In the genomic region with DNA sequence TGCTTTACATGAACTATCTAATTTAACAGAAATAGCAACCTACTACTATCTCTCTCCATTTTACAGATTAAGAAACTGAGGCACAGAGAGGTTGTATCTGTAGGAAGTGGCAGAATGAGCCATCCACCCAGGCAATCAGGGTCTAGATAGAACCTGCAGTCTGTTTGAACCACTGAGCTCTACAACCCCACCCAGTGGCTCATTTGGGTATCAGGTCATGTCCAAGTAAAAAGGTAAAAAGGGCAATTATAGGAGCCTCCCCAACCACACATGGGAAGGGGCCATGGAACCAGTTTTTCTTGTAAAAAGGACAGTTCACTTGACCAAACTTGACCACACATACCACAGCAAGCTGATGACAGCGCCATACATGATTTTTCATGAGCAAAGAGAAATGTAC, we compare ENCODE assay signal across 9 cellular contexts.
DNase-seq lines count a peak whose midpoint lies in the region; ATAC-seq and TF ChIP-seq lines count a peak whose summit lies in the region.
"Had no signal": no experiment of that assay in that cellular context is flagged by ENCODE, and none has a peak within 500 bp of the region (broad histone marks: within the 10 kb centered on the region; RNA-seq: fewer than 3 reads in every experiment).

No MANE protein-coding gene starts in this region.

- no peak overlapping the region for H3K4me3 Mint-ChIP-seq in activated CD4-positive, alpha-beta T cell treated with anti-CD3 and anti-CD28 coated beads, Interleukin-2, amount 10 ng/mL, durations not matched to agents 24 days and 14 days
- H3K4me3 Mint-ChIP-seq: activated T-cell treated with anti-CD3 and anti-CD28 coated beads, Interleukin-2, amount 50 U/mL, for 72 hours had no signal

- TF ChIP-seq CTCF in WERI-Rb-1 (IDR thresholded peaks at IDR 0.05; ENCODE audit: low read depth, low read length) (peak; percentile 74), vagina (IDR thresholded peaks at IDR 0.05) (no peak)

- no peaks in the 10 kb centered on the region for H3K27me3 Mint-ChIP-seq in activated CD4-positive, alpha-beta T cell treated with anti-CD3 and anti-CD28 coated beads, Interleukin-2, amount 10 ng/mL, durations not matched to agents 24 days and 14 days

- TF ChIP-seq POLR2A in vagina (IDR thresholded peaks at IDR 0.05): no peak

- H3K4me1 ChIP-seq in vagina: no peaks in the 10 kb centered on the region

- H3K9me3 ChIP-seq in WERI-Rb-1 (ENCODE audit: severe bottlenecking) (no peaks in the 10 kb centered on the region), vagina (no peaks in the 10 kb centered on the region)

- H3K27me3 ChIP-seq in WERI-Rb-1 (ENCODE audit: insufficient read depth, low read depth, severe bottlenecking) (peaks cover 85% of the 10 kb centered on the region), vagina (no peaks in the 10 kb centered on the region)

- no peak for ATAC-seq in activated CD4-positive, CD25-positive, alpha-beta regulatory T cell treated with anti-CD3 and anti-CD28 coated beads, Interleukin-2, amount 50 U/mL, for 24 hours
- no peak for ATAC-seq in HG03139 (IDR thresholded peaks at IDR 0.05; ENCODE audit: unreplicated experiment)
- ATAC-seq: activated T-cell treated with anti-CD3 and anti-CD28 coated beads, Interleukin-2, amount 50 U/mL, for 72 hours had no signal

- intact Hi-C loops in activated CD4-positive, alpha-beta T cell treated with anti-CD3 and anti-CD28 coated beads, Interleukin-2, amount 10 ng/mL, durations not matched to agents 24 days and 14 days (cut with micrococcal nuclease): no loop called here
- intact Hi-C loops in vagina (cut with DNase I): no loop called here

- no peaks in the 10 kb centered on the region for H3K36me3 Mint-ChIP-seq in activated CD4-positive, alpha-beta T cell treated with anti-CD3 and anti-CD28 coated beads, Interleukin-2, amount 10 ng/mL, durations not matched to agents 24 days and 14 days (ENCODE audit: low read depth)

- peak; percentile 58 for DNase-seq in activated CD4-positive, alpha-beta T cell treated with anti-CD3 and anti-CD28 coated beads, Interleukin-2, amount 10 ng/mL, durations not matched to agents 24 days and 14 days
- no peak for DNase-seq in activated CD4-positive, alpha-beta T cell treated with anti-CD3 and anti-CD28 coated beads for 1 hour
- peak; percentile 63 for DNase-seq in HT-29 (ENCODE audit: low spot score)
- DNase-seq in WERI-Rb-1: peak; percentile 29
- DNase-seq in left kidney (ENCODE audit: low read depth, low spot score): peak; percentile 8
- no peak for DNase-seq in vagina (ENCODE audit: extremely low spot score in 2 of 2)

- no peak overlapping the region for H3K27ac Mint-ChIP-seq in activated CD4-positive, alpha-beta T cell treated with anti-CD3 and anti-CD28 coated beads, Interleukin-2, amount 10 ng/mL, durations not matched to agents 24 days and 14 days
- H3K27ac Mint-ChIP-seq: activated T-cell treated with anti-CD3 and anti-CD28 coated beads, Interleukin-2, amount 50 U/mL, for 72 hours had no signal

- H3K4me3 ChIP-seq in WERI-Rb-1 (ENCODE audit: low read depth, low read length) (no peak overlapping the region), vagina (no peak overlapping the region)

- H3K27ac ChIP-seq in WERI-Rb-1 (no peak overlapping the region), vagina (no peak overlapping the region)

- H3K9me3 Mint-ChIP-seq in activated CD4-positive, alpha-beta T cell treated with anti-CD3 and anti-CD28 coated beads, Interleukin-2, amount 10 ng/mL, durations not matched to agents 24 days and 14 days: no peaks in the 10 kb centered on the region
- H3K9me3 Mint-ChIP-seq: activated T-cell treated with anti-CD3 and anti-CD28 coated beads, Interleukin-2, amount 50 U/mL, for 72 hours had no signal

- H3K36me3 ChIP-seq in WERI-Rb-1: no peaks in the 10 kb centered on the region
- H3K36me3 ChIP-seq in vagina: no peaks in the 10 kb centered on the region

- H3K4me1 Mint-ChIP-seq in activated CD4-positive, alpha-beta T cell treated with anti-CD3 and anti-CD28 coated beads, Interleukin-2, amount 10 ng/mL, durations not matched to agents 24 days and 14 days: no peaks in the 10 kb centered on the region

Comparison
In these comparisons a context has a peak if more than half of its experiments do, and no peak if none do; other contexts are left out.
1. DNase-seq: peak in activated CD4-positive, alpha-beta T cell treated with anti-CD3 and anti-CD28 coated beads, Interleukin-2, amount 10 ng/mL, durations not matched to agents 24 days and 14 days (single experiment), HT-29 (single experiment), WERI-Rb-1 (single experiment) and left kidney (single experiment); none in activated CD4-positive, alpha-beta T cell treated with anti-CD3 and anti-CD28 coated beads for 1 hour (single experiment) and vagina (0 of 2).